Comparison of ENCODE assay signal across 20 cellular contexts in the genomic region with DNA sequence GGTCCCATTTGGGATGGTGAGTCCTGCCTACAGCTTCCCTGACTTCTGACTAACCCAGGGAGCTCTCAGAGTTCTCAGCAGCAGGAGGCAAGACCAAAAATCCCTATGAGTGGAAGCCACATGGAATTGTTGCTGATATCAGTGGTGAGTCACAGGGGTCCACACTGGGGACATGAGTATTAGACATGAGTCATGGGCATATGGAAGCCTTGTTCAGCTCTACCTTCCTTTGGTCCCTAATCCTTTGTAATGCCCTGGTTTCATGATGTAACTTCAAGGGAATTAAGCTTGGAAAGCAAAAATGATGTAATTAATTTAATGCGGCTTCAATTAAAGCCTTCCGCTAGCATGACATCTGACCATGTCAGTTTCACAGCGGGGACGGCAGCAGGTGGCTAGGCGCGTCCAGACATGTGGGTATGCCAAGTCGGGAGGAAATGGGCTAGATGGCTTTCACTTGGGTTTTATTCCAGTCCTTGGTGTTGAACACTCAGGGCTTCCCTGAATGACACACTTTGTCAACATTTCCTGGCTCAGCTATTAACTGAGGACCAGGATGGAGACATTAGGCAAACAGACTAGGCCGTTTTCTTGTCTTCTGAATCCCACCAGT.
DNase-seq lines count a peak whose midpoint lies in the region; ATAC-seq and TF ChIP-seq lines count a peak whose summit lies in the region.
"Had no signal": no experiment of that assay in that cellular context is flagged by ENCODE, and none has a peak within 500 bp of the region (broad histone marks: within the 10 kb centered on the region; RNA-seq: fewer than 3 reads in every experiment).

No MANE protein-coding gene starts in this region.

- H3K4me1 ChIP-seq in smooth muscle cell (ENCODE audit: low read depth) (peaks cover 10% of the 10 kb centered on the region), left lung (no peaks in the 10 kb centered on the region)
- H3K4me1 ChIP-seq: thyroid gland had no signal

- H2AFZ ChIP-seq in smooth muscle cell (ENCODE audit: low read depth), result no peak overlapping the region
- H2AFZ ChIP-seq: GM23338 had no signal

- peak overlapping the region; percentile 55 for H3K4me2 ChIP-seq in smooth muscle cell
- H3K4me2 ChIP-seq: GM23338 had no signal

- 53% methylated on average over 8 of the region's 8 CpGs for WGBS in smooth muscle cell (ENCODE audit: low lambda C conversion rate)

- H3K9me3 ChIP-seq in smooth muscle cell (replicated peaks; ENCODE audit: low read depth) (no peaks in the 10 kb centered on the region), left lung (no peaks in the 10 kb centered on the region)
- H3K9me3 ChIP-seq: mucosa of descending colon, thyroid gland had no signal

- H3K27ac ChIP-seq in smooth muscle cell (ENCODE audit: low read depth) (peak overlapping the region; percentile 54), left lung (no peak overlapping the region)
- H3K27ac ChIP-seq: thyroid gland had no signal

- H3F3A ChIP-seq in smooth muscle cell (ENCODE audit: low read depth), result no peaks in the 10 kb centered on the region

- no peak overlapping the region for H3K9ac ChIP-seq in smooth muscle cell (ENCODE audit: low read depth)

- TF ChIP-seq CTCF in smooth muscle cell (IDR thresholded peaks at IDR 0.05; ENCODE audit: borderline replicate concordance, insufficient read depth, poor library complexity, severe bottlenecking) (no peak), left lung (IDR thresholded peaks at IDR 0.05) (no peak)

- H3K79me2 ChIP-seq in smooth muscle cell (ENCODE audit: low read depth), result no peaks in the 10 kb centered on the region

- no peak overlapping the region for H3K4me3 ChIP-seq in smooth muscle cell
- H3K4me3 ChIP-seq in left lung, result no peak overlapping the region
- H3K4me3 ChIP-seq: GM23338, mucosa of descending colon, thyroid gland had no signal

- H4K20me1 ChIP-seq in smooth muscle cell (ENCODE audit: low read depth), result no peaks in the 10 kb centered on the region

- peak; percentile 97 for ATAC-seq in esophagus mucosa
- ATAC-seq in HG02870 (IDR thresholded peaks at IDR 0.05; ENCODE audit: unreplicated experiment), result no peak
- ATAC-seq in left lung, result no peak
- ATAC-seq: GM23338, mucosa of descending colon, right cardiac atrium had no signal

- H3K36me3 ChIP-seq in smooth muscle cell (ENCODE audit: low read depth) (no peaks in the 10 kb centered on the region), left lung (no peaks in the 10 kb centered on the region)
- H3K36me3 ChIP-seq: thyroid gland had no signal

- DNase-seq in NCI-H82 (lab: John Stamatoyannopoulos, UW) (peak; percentile 79), NCI-H82 treated with DMSO at 0.1 percent for 48 hours (lab: John Stamatoyannopoulos, UW; ENCODE audit: unreplicated experiment) (no peak), NCI-H69 (lab: John Stamatoyannopoulos, UW) (peak; percentile 3), smooth muscle cell (lab: John Stamatoyannopoulos, UW; ENCODE audit: unreplicated experiment) (no peak), left lung (no peak), NCI-H446 (lab: John Stamatoyannopoulos, UW) (no peak)
- DNase-seq: activated CD4-positive, alpha-beta T cell treated with anti-CD3 and anti-CD28 coated beads, Interleukin-2, amount 50 U/mL, for 1 hour; anterior cingulate cortex; CD4-positive, CD25-positive, alpha-beta regulatory T cell; left cardiac atrium; mucosa of descending colon; NCI-H1092; nucleus accumbens; right cardiac atrium; stimulated activated naive CD4-positive, alpha-beta T cell; SW 1271; thyroid gland had no signal

- H3K27me3 ChIP-seq in smooth muscle cell (ENCODE audit: low read depth) (no peaks in the 10 kb centered on the region), left lung (no peaks in the 10 kb centered on the region)
- H3K27me3 ChIP-seq: thyroid gland had no signal

- intact Hi-C loops in left lung (cut with DNase I), result no loop called here

Comparison
In these comparisons a context has a peak if more than half of its experiments do, and no peak if none do; other contexts are left out.
1. DNase-seq: peak in NCI-H82 (single experiment) and NCI-H69 (single experiment); none in NCI-H82 treated with DMSO at 0.1 percent for 48 hours (single experiment), smooth muscle cell (single experiment), left lung (0 of 2) and NCI-H446 (0 of 2).